In the genomic region with DNA sequence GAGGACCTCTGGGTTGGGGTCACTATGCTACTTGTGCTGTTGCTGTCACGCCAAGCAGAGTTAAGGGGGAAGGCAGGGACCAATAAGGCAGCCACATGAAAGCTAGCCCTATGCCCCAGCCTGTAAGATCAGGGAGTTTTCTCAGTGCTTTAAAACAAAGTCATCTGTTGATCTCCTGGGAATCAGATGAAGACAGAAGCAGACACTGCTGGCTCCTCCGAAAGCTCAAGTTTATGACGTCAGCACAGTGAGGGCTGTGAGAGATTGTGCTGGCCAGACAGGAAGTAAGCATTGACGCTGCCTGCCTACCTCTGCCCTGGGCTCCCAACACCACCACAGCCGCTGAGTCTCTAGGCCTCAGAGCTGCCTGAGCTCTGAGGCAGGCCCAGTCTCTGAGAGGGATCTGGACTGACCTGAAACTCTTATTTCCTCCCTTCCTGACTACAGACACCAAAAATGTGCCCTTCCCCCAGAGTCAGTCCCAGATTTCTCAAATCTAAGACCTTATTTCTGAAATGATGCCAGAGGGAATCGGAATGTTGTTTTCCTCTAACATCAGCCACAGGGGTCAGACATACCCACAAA, we compare ENCODE assay signal across 8 cellular contexts.
DNase-seq lines count a peak whose midpoint lies in the region; ATAC-seq and TF ChIP-seq lines count a peak whose summit lies in the region.

No MANE protein-coding gene starts in this region.

- TF ChIP-seq CTCF in AG09309 (IDR thresholded peaks at IDR 0.05; ENCODE audit: control insufficient read depth, insufficient read depth, low read depth, low read length, missing control alignments) (no peak), testis (IDR thresholded peaks at IDR 0.05) (no peak), OCI-LY7 (conservative IDR thresholded peaks at IDR 0.05; ENCODE audit: low read length) (no peak)

- H3K18ac ChIP-seq in neuronal stem cell (ENCODE audit: low read length): no peak overlapping the region

- no TSS peak for BruUV-seq in OCI-LY7 (replicated peaks; lab: Mats Ljungman, UMichigan)

- no peak overlapping the region for H4K91ac ChIP-seq in neuronal stem cell (ENCODE audit: low read depth, low read length, poor library complexity)

- H3K27ac Mint-ChIP-seq in natural killer cell treated with Interleukin-12 subunit alpha and Interleukin-12 subunit beta and Interleukin-15 and Interleukin-18, amount 100 ng/mL, for 72 hours: peak overlapping the region; percentile 80 to 95

- H3K4ac ChIP-seq in neuronal stem cell (ENCODE audit: low read length): no peak overlapping the region

- no peaks in the 10 kb centered on the region for H3K79me2 ChIP-seq in OCI-LY7 (ENCODE audit: insufficient read depth, low read depth, low read length)

- H2BK12ac ChIP-seq in neuronal stem cell (ENCODE audit: low read length): no peak overlapping the region

- peak; percentile 72 for ATAC-seq in HG02678 (IDR thresholded peaks at IDR 0.05; ENCODE audit: unreplicated experiment)
- ATAC-seq in natural killer cell treated with Interleukin-12 subunit alpha and Interleukin-12 subunit beta and Interleukin-15 and Interleukin-18, amount 100 ng/mL, for 72 hours: peak; percentile 90 to 96

- H4K20me1 ChIP-seq in OCI-LY7 (ENCODE audit: insufficient read depth, low read length): no peaks in the 10 kb centered on the region

- H3K4me3 ChIP-seq in AG09309 (ENCODE audit: control insufficient read depth, low read depth, low read length) (no peak overlapping the region), testis (no peak overlapping the region), neuronal stem cell (ENCODE audit: low read length in 2 of 2) (no peak overlapping the region), OCI-LY7 (ENCODE audit: low read depth, low read length, poor library complexity, severe bottlenecking) (no peak overlapping the region)

- no peak overlapping the region for H2BK15ac ChIP-seq in neuronal stem cell (ENCODE audit: low read length)

- no peak overlapping the region for H3K14ac ChIP-seq in neuronal stem cell (ENCODE audit: low read length)

- H4K8ac ChIP-seq in neuronal stem cell (ENCODE audit: low read depth, low read length): no peak overlapping the region

- no peak overlapping the region for H3K4me2 ChIP-seq in neuronal stem cell (ENCODE audit: insufficient read depth, low read length, poor library complexity, severe bottlenecking)
- H3K4me2 ChIP-seq in OCI-LY7 (ENCODE audit: low read length): no peak overlapping the region

- DNase-seq in AG09309 (ENCODE audit: low read depth) (peak; percentile 93), testis (peak; percentile 39), neuronal stem cell (ENCODE audit: low spot score) (no peak), OCI-LY7 (ENCODE audit: low spot score) (no peak)
- DNase-seq in activated CD4-positive, alpha-beta T cell treated with anti-CD3 and anti-CD28 coated beads for 1 hour: peak; percentile 15
- DNase-seq in effector CD4-positive, alpha-beta T cell: peak; percentile 38
- DNase-seq in natural killer cell treated with Interleukin-12 subunit alpha and Interleukin-12 subunit beta and Interleukin-15 and Interleukin-18, amount 100 ng/mL, for 72 hours (ENCODE audit: low spot score): peak; percentile 81

- no peak overlapping the region for H2BK5ac ChIP-seq in neuronal stem cell (ENCODE audit: low read length)

- H2BK120ac ChIP-seq in neuronal stem cell (ENCODE audit: low read depth, low read length): no peak overlapping the region

- no peaks in the 10 kb centered on the region for H3K36me3 ChIP-seq in testis (ENCODE audit: low read depth, missing control alignments)
- H3K36me3 ChIP-seq in neuronal stem cell (replicated peaks in 1 of 2; ENCODE audit: control insufficient read depth in 2 of 2, insufficient read depth in 2 of 2, low read length in 2 of 2): no peaks in the 10 kb centered on the region
- no peaks in the 10 kb centered on the region for H3K36me3 ChIP-seq in OCI-LY7 (ENCODE audit: insufficient read depth, low read length)

- H2AFZ ChIP-seq in neuronal stem cell (ENCODE audit: low read length) (no peak overlapping the region), OCI-LY7 (ENCODE audit: low read length) (no peak overlapping the region)

- H3K27ac ChIP-seq in testis (peak overlapping the region in 1 of 2 donors; percentile 36), neuronal stem cell (replicated peaks; ENCODE audit: low read length) (no peak overlapping the region), OCI-LY7 (ENCODE audit: low read depth, low read length, poor library complexity, severe bottlenecking) (no peak overlapping the region)

- WGBS in testis, 2 donors: 55 to 69% methylated on average over 6 of the region's 6 CpGs
- WGBS in neuronal stem cell (ENCODE audit: extremely low coverage in 2 of 2, insufficient read length in 2 of 2, insufficient replicate concordance in 1 of 2), 2 donors: no CpG with 5 or more reads among the region's 6 CpGs

- intact Hi-C loops in testis (cut with DNase I; ENCODE audit: low total_unique reads): no loop called here
- intact Hi-C loops in OCI-LY7 (cut with micrococcal nuclease; ENCODE audit: unreplicated experiment): no loop called here

- H3K23ac ChIP-seq in neuronal stem cell (ENCODE audit: low read depth, low read length, poor library complexity): no peak overlapping the region

- POLR2A ChIA-PET in OCI-LY7 (lab: Charles Lee): no interaction called here

- H3K9me3 Mint-ChIP-seq in natural killer cell treated with Interleukin-12 subunit alpha and Interleukin-12 subunit beta and Interleukin-15 and Interleukin-18, amount 100 ng/mL, for 72 hours: no peaks in the 10 kb centered on the region

- no peaks in the 10 kb centered on the region for H3K27me3 ChIP-seq in testis
- no peaks in the 10 kb centered on the region for H3K27me3 ChIP-seq in neuronal stem cell (ENCODE audit: control insufficient read depth in 3 of 3, insufficient read depth in 3 of 3, low read depth in 1 of 3, low read length in 3 of 3)

- H3K27me3 Mint-ChIP-seq in natural killer cell treated with Interleukin-12 subunit alpha and Interleukin-12 subunit beta and Interleukin-15 and Interleukin-18, amount 100 ng/mL, for 72 hours: no peaks in the 10 kb centered on the region

- no peaks in the 10 kb centered on the region for H3K36me3 Mint-ChIP-seq in natural killer cell treated with Interleukin-12 subunit alpha and Interleukin-12 subunit beta and Interleukin-15 and Interleukin-18, amount 100 ng/mL, for 72 hours

- H2AK5ac ChIP-seq in neuronal stem cell (ENCODE audit: low read depth, low read length): no peak overlapping the region

- H3K4me1 ChIP-seq in testis (no peaks in the 10 kb centered on the region), neuronal stem cell (ENCODE audit: control insufficient read depth in 2 of 2, insufficient read depth in 1 of 2, low read depth in 1 of 2, low read length in 2 of 2) (peaks cover 0 to 4% of the 10 kb centered on the region in 2 donors), OCI-LY7 (ENCODE audit: insufficient read depth, low read length, poor library complexity, severe bottlenecking) (no peaks in the 10 kb centered on the region)

- CTCF ChIA-PET in OCI-LY7 (lab: Charles Lee; ENCODE audit: unreplicated experiment): no interaction called here

- TF ChIP-seq POLR2A in testis (IDR thresholded peaks at IDR 0.05): no peak

- peaks cover 19 to 29% of the 10 kb centered on the region in 2 donors for H3K4me1 Mint-ChIP-seq in natural killer cell treated with Interleukin-12 subunit alpha and Interleukin-12 subunit beta and Interleukin-15 and Interleukin-18, amount 100 ng/mL, for 72 hours (ENCODE audit: low read depth in 2 of 2)

- no peak overlapping the region for H3K9ac ChIP-seq in neuronal stem cell (ENCODE audit: low read depth, low read length, poor library complexity)

- H3K4me3 Mint-ChIP-seq in natural killer cell treated with Interleukin-12 subunit alpha and Interleukin-12 subunit beta and Interleukin-15 and Interleukin-18, amount 100 ng/mL, for 72 hours: peak overlapping the region; percentile 26

- H3K79me1 ChIP-seq in neuronal stem cell (ENCODE audit: low read depth, low read length): no peaks in the 10 kb centered on the region

- H3K9me3 ChIP-seq in testis: no peaks in the 10 kb centered on the region
- H3K9me3 ChIP-seq in neuronal stem cell (replicated peaks in 1 of 2; ENCODE audit: control insufficient read depth in 2 of 2, insufficient read depth in 1 of 2, low read depth in 1 of 2, low read length in 2 of 2): no peaks in the 10 kb centered on the region
- no peaks in the 10 kb centered on the region for H3K9me3 ChIP-seq in OCI-LY7 (ENCODE audit: low read length)

- no peaks in the 10 kb centered on the region for H3K9me2 ChIP-seq in OCI-LY7 (ENCODE audit: insufficient read depth, low read length)

Comparison
In these comparisons a context has a peak if more than half of its experiments do, and no peak if none do; other contexts are left out.
1. DNase-seq: peak in AG09309 (single experiment), activated CD4-positive, alpha-beta T cell treated with anti-CD3 and anti-CD28 coated beads for 1 hour (single experiment), effector CD4-positive, alpha-beta T cell (single experiment), natural killer cell treated with Interleukin-12 subunit alpha and Interleukin-12 subunit beta and Interleukin-15 and Interleukin-18, amount 100 ng/mL, for 72 hours (single experiment) and testis (single experiment); none in neuronal stem cell (single experiment) and OCI-LY7 (single experiment).